1 cellular context compared by ENCODE assay signal in the genomic region with DNA sequence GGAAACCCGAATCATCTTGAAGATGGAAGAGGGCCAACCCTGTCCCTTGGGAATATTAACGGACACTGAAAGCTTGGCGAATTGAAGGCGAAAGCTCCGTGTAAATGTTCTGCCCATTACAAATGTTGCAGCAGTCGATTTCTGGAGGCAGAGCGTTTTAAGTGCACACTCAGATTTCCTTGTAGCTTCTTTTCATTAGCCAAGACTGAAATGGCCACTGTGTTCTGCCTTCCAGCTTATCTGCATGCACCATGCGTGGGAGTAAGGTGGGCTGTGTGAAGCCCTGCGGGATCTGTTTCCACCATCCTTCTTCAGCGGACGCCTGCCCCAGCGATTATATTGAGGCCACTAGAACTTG.
TF ChIP-seq lines count a peak whose summit lies in the region.

No MANE protein-coding gene starts in this region.

TF ChIP-seq in K562, 482 proteins besides CTCF, POLR2A, EP300 and RAD21 (continued from another document and continues in another):
- TF ChIP-seq MTA2 (IDR thresholded peaks at IDR 0.05; ENCODE audit: low read depth) = peak; percentile 66; the same call in 1 of the 2 replicates
- TF ChIP-seq, protein P1, sequence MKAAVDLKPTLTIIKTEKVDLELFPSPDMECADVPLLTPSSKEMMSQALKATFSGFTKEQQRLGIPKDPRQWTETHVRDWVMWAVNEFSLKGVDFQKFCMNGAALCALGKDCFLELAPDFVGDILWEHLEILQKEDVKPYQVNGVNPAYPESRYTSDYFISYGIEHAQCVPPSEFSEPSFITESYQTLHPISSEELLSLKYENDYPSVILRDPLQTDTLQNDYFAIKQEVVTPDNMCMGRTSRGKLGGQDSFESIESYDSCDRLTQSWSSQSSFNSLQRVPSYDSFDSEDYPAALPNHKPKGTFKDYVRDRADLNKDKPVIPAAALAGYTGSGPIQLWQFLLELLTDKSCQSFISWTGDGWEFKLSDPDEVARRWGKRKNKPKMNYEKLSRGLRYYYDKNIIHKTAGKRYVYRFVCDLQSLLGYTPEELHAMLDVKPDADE (conservative IDR thresholded peaks at IDR 0.05; ENCODE audit: control insufficient read depth, low read depth, low read length) = no peak
- peak; percentile 85 for TF ChIP-seq TEAD4 (IDR thresholded peaks at IDR 0.05; ENCODE audit: low read length)
- no peak for TF ChIP-seq TEAD4 (CRISPR knock-in tag; IDR thresholded peaks at IDR 0.05; ENCODE audit: borderline replicate concordance)
- no peak for TF ChIP-seq MCM5 (IDR thresholded peaks at IDR 0.05; ENCODE audit: low read depth)
- TF ChIP-seq NFIX (CRISPR knock-in tag; IDR thresholded peaks at IDR 0.05; ENCODE audit: low read depth) = no peak
- no peak for TF ChIP-seq RFX7 (CRISPR knock-in tag; IDR thresholded peaks at IDR 0.05)
- TF ChIP-seq TAF15 (IDR thresholded peaks at IDR 0.05; ENCODE audit: low read depth, low read length) = no peak
- no peak; the same call in 1 of the 2 replicates for TF ChIP-seq LEF1 (IDR thresholded peaks at IDR 0.05)
- no peak for TF ChIP-seq NFATC3 (IDR thresholded peaks at IDR 0.05)
- TF ChIP-seq GATAD2B (IDR thresholded peaks at IDR 0.05; ENCODE audit: borderline replicate concordance) = peak; percentile 53; the same call in 1 of the 2 replicates
- TF ChIP-seq KDM2B (CRISPR knock-in tag; IDR thresholded peaks at IDR 0.05) = 0 out of 2 replicates have a peak, but pooled peaks have one; percentile 29
- TF ChIP-seq MAFF (IDR thresholded peaks at IDR 0.05; ENCODE audit: low read length) = no peak
- no peak for TF ChIP-seq ZNF589 (CRISPR knock-in tag; IDR thresholded peaks at IDR 0.05; ENCODE audit: low read depth)
- peak; percentile 83 for TF ChIP-seq KLF16 (IDR thresholded peaks at IDR 0.05)
- TF ChIP-seq ZBTB2 (IDR thresholded peaks at IDR 0.05) = 0 out of 2 replicates have a peak, but pooled peaks have one; percentile 17
- peak; percentile 35; the same call in 1 of the 2 replicates for TF ChIP-seq CXXC5 (CRISPR knock-in tag; IDR thresholded peaks at IDR 0.05)
- TF ChIP-seq TAF1 (IDR thresholded peaks at IDR 0.05; ENCODE audit: control insufficient read depth, extremely low read depth, insufficient read depth, low read length, severe bottlenecking) = peak; percentile 29
- TF ChIP-seq BRD4 (IDR thresholded peaks at IDR 0.05) = no peak
- TF ChIP-seq TRIM24 (IDR thresholded peaks at IDR 0.05) = peak; percentile 26 to 45; a peak in 2 of 4 replicates
- no peak for TF ChIP-seq ZNF282 (CRISPR knock-in tag; IDR thresholded peaks at IDR 0.05)
- no peak for TF ChIP-seq KAT2B (IDR thresholded peaks at IDR 0.05; ENCODE audit: low read depth, low read length)
- no peak for TF ChIP-seq GABPB2 (CRISPR knock-in tag; conservative IDR thresholded peaks at IDR 0.05)
- TF ChIP-seq PHF21A (IDR thresholded peaks at IDR 0.05; ENCODE audit: borderline replicate concordance, low read depth) = no peak
- TF ChIP-seq TBL1XR1 (IDR thresholded peaks at IDR 0.05; ENCODE audit: low read length in 2 of 2) = no peak; a peak in 1 of 4 replicates
- no peak for TF ChIP-seq TOE1 (IDR thresholded peaks at IDR 0.05; ENCODE audit: borderline replicate concordance)
- no peak for TF ChIP-seq TOE1 (CRISPR knock-in tag; IDR thresholded peaks at IDR 0.05; ENCODE audit: borderline replicate concordance, low read depth)
- TF ChIP-seq, protein P2, sequence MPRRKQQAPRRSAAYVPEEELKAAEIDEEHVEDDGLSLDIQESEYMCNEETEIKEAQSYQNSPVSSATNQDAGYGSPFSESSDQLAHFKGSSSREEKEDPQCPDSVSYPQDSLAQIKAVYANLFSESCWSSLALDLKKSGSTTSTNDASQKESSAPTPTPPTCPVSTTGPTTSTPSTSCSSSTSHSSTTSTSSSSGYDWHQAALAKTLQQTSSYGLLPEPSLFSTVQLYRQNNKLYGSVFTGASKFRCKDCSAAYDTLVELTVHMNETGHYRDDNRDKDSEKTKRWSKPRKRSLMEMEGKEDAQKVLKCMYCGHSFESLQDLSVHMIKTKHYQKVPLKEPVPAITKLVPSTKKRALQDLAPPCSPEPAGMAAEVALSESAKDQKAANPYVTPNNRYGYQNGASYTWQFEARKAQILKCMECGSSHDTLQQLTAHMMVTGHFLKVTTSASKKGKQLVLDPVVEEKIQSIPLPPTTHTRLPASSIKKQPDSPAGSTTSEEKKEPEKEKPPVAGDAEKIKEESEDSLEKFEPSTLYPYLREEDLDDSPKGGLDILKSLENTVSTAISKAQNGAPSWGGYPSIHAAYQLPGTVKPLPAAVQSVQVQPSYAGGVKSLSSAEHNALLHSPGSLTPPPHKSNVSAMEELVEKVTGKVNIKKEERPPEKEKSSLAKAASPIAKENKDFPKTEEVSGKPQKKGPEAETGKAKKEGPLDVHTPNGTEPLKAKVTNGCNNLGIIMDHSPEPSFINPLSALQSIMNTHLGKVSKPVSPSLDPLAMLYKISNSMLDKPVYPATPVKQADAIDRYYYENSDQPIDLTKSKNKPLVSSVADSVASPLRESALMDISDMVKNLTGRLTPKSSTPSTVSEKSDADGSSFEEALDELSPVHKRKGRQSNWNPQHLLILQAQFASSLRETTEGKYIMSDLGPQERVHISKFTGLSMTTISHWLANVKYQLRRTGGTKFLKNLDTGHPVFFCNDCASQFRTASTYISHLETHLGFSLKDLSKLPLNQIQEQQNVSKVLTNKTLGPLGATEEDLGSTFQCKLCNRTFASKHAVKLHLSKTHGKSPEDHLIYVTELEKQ (CRISPR knock-in tag; IDR thresholded peaks at IDR 0.05) = no peak
- TF ChIP-seq PKNOX1 (IDR thresholded peaks at IDR 0.05) = no peak
- no peak for TF ChIP-seq TCF15 (CRISPR knock-in tag; IDR thresholded peaks at IDR 0.05)
- TF ChIP-seq RBBP5 (IDR thresholded peaks at IDR 0.05; ENCODE audit: borderline replicate concordance, insufficient read depth, low read length, poor library complexity, severe bottlenecking) = peak; percentile 37
- peak; percentile 44; the same call in 1 of the 2 replicates for TF ChIP-seq FOXM1 (IDR thresholded peaks at IDR 0.05; ENCODE audit: low read depth)
- TF ChIP-seq FOXM1 (CRISPR knock-in tag; IDR thresholded peaks at IDR 0.05; ENCODE audit: low read depth) = no peak
- no peak for TF ChIP-seq CHD1 (IDR thresholded peaks at IDR 0.05; ENCODE audit: low read length)
- TF ChIP-seq RFX5 (IDR thresholded peaks at IDR 0.05; ENCODE audit: low read depth, low read length) = no peak
- TF ChIP-seq, protein P3, sequence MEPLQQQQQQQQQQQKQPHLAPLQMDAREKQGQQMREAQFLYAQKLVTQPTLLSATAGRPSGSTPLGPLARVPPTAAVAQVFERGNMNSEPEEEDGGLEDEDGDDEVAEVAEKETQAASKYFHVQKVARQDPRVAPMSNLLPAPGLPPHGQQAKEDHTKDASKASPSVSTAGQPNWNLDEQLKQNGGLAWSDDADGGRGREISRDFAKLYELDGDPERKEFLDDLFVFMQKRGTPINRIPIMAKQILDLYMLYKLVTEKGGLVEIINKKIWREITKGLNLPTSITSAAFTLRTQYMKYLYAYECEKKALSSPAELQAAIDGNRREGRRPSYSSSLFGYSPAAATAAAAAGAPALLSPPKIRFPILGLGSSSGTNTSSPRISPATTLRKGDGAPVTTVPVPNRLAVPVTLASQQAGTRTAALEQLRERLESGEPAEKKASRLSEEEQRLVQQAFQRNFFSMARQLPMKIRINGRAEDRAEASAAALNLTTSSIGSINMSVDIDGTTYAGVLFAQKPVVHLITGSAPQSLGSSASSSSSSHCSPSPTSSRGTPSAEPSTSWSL (CRISPR knock-in tag; IDR thresholded peaks at IDR 0.05; ENCODE audit: borderline replicate concordance) = no peak
- TF ChIP-seq TCF3 (CRISPR knock-in tag; IDR thresholded peaks at IDR 0.05) = peak; percentile 85
- TF ChIP-seq ZNF668 (CRISPR knock-in tag; IDR thresholded peaks at IDR 0.05) = no peak
- peak in 1 of 2 experiments; percentile 40; a peak in 1 of 4 replicates for TF ChIP-seq HDAC1 (IDR thresholded peaks at IDR 0.05)
- 0 out of 2 replicates have a peak, but pooled peaks have one; percentile 54 for TF ChIP-seq SP1 (CRISPR knock-in tag; IDR thresholded peaks at IDR 0.05)
- TF ChIP-seq GTF3C2 (IDR thresholded peaks at IDR 0.05; ENCODE audit: borderline replicate concordance, extremely low read depth, insufficient read length) = no peak
- no peak for TF ChIP-seq MAFG (tag; conservative IDR thresholded peaks at IDR 0.05)
- no peak for TF ChIP-seq MYNN (IDR thresholded peaks at IDR 0.05)
- TF ChIP-seq MYNN (CRISPR knock-in tag; IDR thresholded peaks at IDR 0.05) = no peak
- no peak for TF ChIP-seq ZKSCAN1 (IDR thresholded peaks at IDR 0.05; ENCODE audit: low read depth, low read length)
- TF ChIP-seq CBX1 (IDR thresholded peaks at IDR 0.05; ENCODE audit: low read depth) = no peak
- TF ChIP-seq CREBBP (IDR thresholded peaks at IDR 0.05; ENCODE audit: low read depth, low read length) = no peak
- TF ChIP-seq HNRNPLL (IDR thresholded peaks at IDR 0.05; ENCODE audit: low read depth, low read length, poor library complexity, severe bottlenecking) = no peak
- TF ChIP-seq ZBTB7A (IDR thresholded peaks at IDR 0.05; ENCODE audit: borderline replicate concordance, control insufficient read depth, low read depth, low read length) = peak; percentile 84; the same call in 1 of the 2 replicates
- no peak for TF ChIP-seq DACH1 (IDR thresholded peaks at IDR 0.05; ENCODE audit: partially characterized antibody)
- TF ChIP-seq ARID1B (IDR thresholded peaks at IDR 0.05) = peak; percentile 88
- no peak for TF ChIP-seq FOXA1 (IDR thresholded peaks at IDR 0.05; ENCODE audit: borderline replicate concordance)
- TF ChIP-seq ZNF507 (tag; conservative IDR thresholded peaks at IDR 0.05) = no peak
- TF ChIP-seq CREB5 (CRISPR knock-in tag; IDR thresholded peaks at IDR 0.05) = no peak
- TF ChIP-seq SOX6 (IDR thresholded peaks at IDR 0.05) = peak; percentile 42; the same call in 1 of the 2 replicates
- TF ChIP-seq SIN3B (IDR thresholded peaks at IDR 0.05; ENCODE audit: low read depth) = no peak
- TF ChIP-seq, protein P4, sequence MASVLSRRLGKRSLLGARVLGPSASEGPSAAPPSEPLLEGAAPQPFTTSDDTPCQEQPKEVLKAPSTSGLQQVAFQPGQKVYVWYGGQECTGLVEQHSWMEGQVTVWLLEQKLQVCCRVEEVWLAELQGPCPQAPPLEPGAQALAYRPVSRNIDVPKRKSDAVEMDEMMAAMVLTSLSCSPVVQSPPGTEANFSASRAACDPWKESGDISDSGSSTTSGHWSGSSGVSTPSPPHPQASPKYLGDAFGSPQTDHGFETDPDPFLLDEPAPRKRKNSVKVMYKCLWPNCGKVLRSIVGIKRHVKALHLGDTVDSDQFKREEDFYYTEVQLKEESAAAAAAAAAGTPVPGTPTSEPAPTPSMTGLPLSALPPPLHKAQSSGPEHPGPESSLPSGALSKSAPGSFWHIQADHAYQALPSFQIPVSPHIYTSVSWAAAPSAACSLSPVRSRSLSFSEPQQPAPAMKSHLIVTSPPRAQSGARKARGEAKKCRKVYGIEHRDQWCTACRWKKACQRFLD (CRISPR knock-in tag; IDR thresholded peaks at IDR 0.05) = no peak; the same call in 1 of the 2 replicates
- TF ChIP-seq DPF2 (IDR thresholded peaks at IDR 0.05) = peak; percentile 80
- peak; percentile 20 for TF ChIP-seq CCNT2 (IDR thresholded peaks at IDR 0.05; ENCODE audit: borderline replicate concordance, extremely low read depth, insufficient read length, low read depth, low read length)
